ENCODE assay signal across 8 cellular contexts in genomic region chr22:45318168-45318557, GRCh38. TPM values are rescaled to one million over a fixed set of nuclear protein-coding genes. Genes with fewer than 3 reads are reported as not detected.
A peak's percentile ranks its signal among the peaks of the same experiment; 100 is the strongest.
DNase-seq lines count a peak whose midpoint lies in the region; ATAC-seq and TF ChIP-seq lines count a peak whose summit lies in the region.

No MANE protein-coding gene starts in this region.

- TF ChIP-seq POLR2A in adrenal gland (IDR thresholded peaks at IDR 0.05), result no peak
- no peak for TF ChIP-seq POLR2A in vagina (IDR thresholded peaks at IDR 0.05)

- intact Hi-C loops in adrenal gland (cut with DNase I), result no loop called here
- intact Hi-C loops in left ventricle myocardium superior (cut with micrococcal nuclease), result no loop called here
- intact Hi-C loops in sciatic nerve (cut with DNase I), result no loop called here
- intact Hi-C loops in vagina (cut with DNase I), result loop anchor here (10.0 kb wide), 1 partner anchor 227 kb away; no protein-coding TSS in a partner anchor

- no peak for TF ChIP-seq EP300 in SK-N-SH (IDR thresholded peaks at IDR 0.05; ENCODE audit: borderline replicate concordance in 1 of 2, low read depth in 1 of 2, low read length in 1 of 2)

- CTCF ChIA-PET in SK-N-SH (lab: Yijun Ruan, JAX), result interaction anchor here (0.6 to 1.9 kb wide), 11 partner anchors 9 to 349 kb away, joined by 3 to 8 read pairs (median 3); no protein-coding TSS in a partner anchor

- H3K79me2 ChIP-seq in SK-N-SH (ENCODE audit: insufficient read depth), result peaks cover 57% of the 10 kb centered on the region

- peak; percentile 60 for ATAC-seq in GM18511 (IDR thresholded peaks at IDR 0.05; ENCODE audit: unreplicated experiment)
- ATAC-seq in left ventricle myocardium superior, result peak; percentile 61
- peak; percentile 81 for ATAC-seq in sciatic nerve
- no peak for ATAC-seq in GM19467 (IDR thresholded peaks at IDR 0.05; ENCODE audit: unreplicated experiment)

- peak overlapping the region; percentile 17; the same call in 1 of the 2 replicates for H3K9ac ChIP-seq in HUES64 (ENCODE audit: low read depth, low read length)
- peak overlapping the region; percentile 11; the same call in 1 of the 2 replicates for H3K9ac ChIP-seq in SK-N-SH

- H3K9me2 ChIP-seq in SK-N-SH, result no peaks in the 10 kb centered on the region

- no peaks in the 10 kb centered on the region for H3K27me3 ChIP-seq in HUES64 (ENCODE audit: insufficient read depth, low read length)
- no peaks in the 10 kb centered on the region for H3K27me3 ChIP-seq in SK-N-SH (ENCODE audit: insufficient read depth)
- no peaks in the 10 kb centered on the region for H3K27me3 ChIP-seq in adrenal gland
- no peaks in the 10 kb centered on the region for H3K27me3 ChIP-seq in vagina

- no peak for TF ChIP-seq RAD21 in SK-N-SH (IDR thresholded peaks at IDR 0.05; ENCODE audit: low read length)

- 46% methylated on average over 8 of the region's 8 CpGs for WGBS in HUES64
- WGBS in SK-N-SH (ENCODE audit: low lambda C conversion rate), result 10% methylated on average over 8 of the region's 8 CpGs
- 10 to 14% (median 12%) methylated on average over 8 of the region's 8 CpGs for whole genome bisulfite sequencing in adrenal gland, 4 donors

- POLR2A ChIA-PET in SK-N-SH (lab: Yijun Ruan, JAX), result no interaction called here

- peak overlapping the region; percentile 28; the same call in 1 of the 2 replicates for H3K4me2 ChIP-seq in SK-N-SH

- TF ChIP-seq CTCF in SK-N-SH (IDR thresholded peaks at IDR 0.05) (no peak), adrenal gland (IDR thresholded peaks at IDR 0.05) (no peak), vagina (IDR thresholded peaks at IDR 0.05) (no peak)

- H2AFZ ChIP-seq in SK-N-SH (ENCODE audit: low read depth), result peak overlapping the region; percentile 27; the same call in 1 of the 2 replicates

- peak; percentile 75 for DNase-seq in SK-N-SH
- peak; percentile 64 to 96 (median 75) for DNase-seq in adrenal gland
- peak; percentile 86 for DNase-seq in left ventricle myocardium superior
- DNase-seq in sciatic nerve (ENCODE audit: low spot score), result peak; percentile 88
- DNase-seq in vagina (ENCODE audit: extremely low spot score in 2 of 2), result no peak

- H3K27ac ChIP-seq in HUES64 (ENCODE audit: low read depth, low read length) (0 out of 2 replicates have a peak overlapping the region, but pooled peaks have one; percentile 17), SK-N-SH (ENCODE audit: low read depth in 2 of 2, low read length in 1 of 2) (peak overlapping the region; percentile 70 to 84), adrenal gland (peak overlapping the region in 3 of 5 donors; percentile 54 to 81 (median 70)), vagina (peak overlapping the region; percentile 87)

- peaks cover 11% of the 10 kb centered on the region for H3K36me3 ChIP-seq in HUES64 (ENCODE audit: insufficient read depth, low read length)
- H3K36me3 ChIP-seq in SK-N-SH (replicated peaks in 1 of 2; ENCODE audit: control insufficient read depth in 1 of 2, insufficient read depth in 2 of 2, low read length in 1 of 2), result peaks cover 3 to 7% of the 10 kb centered on the region in 2 experiments
- H3K36me3 ChIP-seq in adrenal gland (replicated peaks in 1 of 2), result peaks cover 0 to 3% of the 10 kb centered on the region in 2 donors
- H3K36me3 ChIP-seq in vagina, result peaks cover 0 to 8% of the 10 kb centered on the region in 2 donors

- H3K4me3 ChIP-seq in HUES64 (ENCODE audit: low read length) (no peak overlapping the region), SK-N-SH (ENCODE audit: low read depth in 2 of 2, low read length in 1 of 2) (peak overlapping the region in 1 of 2 experiments; percentile 10; a peak in 1 of 4 replicates), adrenal gland (no peak overlapping the region), vagina (no peak overlapping the region)

- no peaks in the 10 kb centered on the region for H3K9me3 ChIP-seq in HUES64 (ENCODE audit: insufficient read depth, low read depth, low read length)
- no peaks in the 10 kb centered on the region for H3K9me3 ChIP-seq in SK-N-SH
- no peaks in the 10 kb centered on the region for H3K9me3 ChIP-seq in adrenal gland (replicated peaks in 1 of 3)
- no peaks in the 10 kb centered on the region for H3K9me3 ChIP-seq in vagina

- H4K20me1 ChIP-seq in SK-N-SH (ENCODE audit: insufficient read depth), result no peaks in the 10 kb centered on the region

- peaks cover 6% of the 10 kb centered on the region for H3F3A ChIP-seq in SK-N-SH (replicated peaks; ENCODE audit: insufficient read depth)

- H3K4me1 ChIP-seq in HUES64 (ENCODE audit: insufficient read depth, low read length) (peaks cover 4% of the 10 kb centered on the region), SK-N-SH (ENCODE audit: control insufficient read depth in 1 of 2, insufficient read depth in 2 of 2, low read depth in 1 of 2, low read length in 1 of 2) (peaks cover 16 to 58% of the 10 kb centered on the region in 2 experiments), adrenal gland (replicated peaks in 1 of 2) (peaks cover 0 to 22% of the 10 kb centered on the region in 2 donors), vagina (peaks cover 38% of the 10 kb centered on the region)

TF ChIP-seq in SK-N-SH, 30 proteins besides CTCF, POLR2A, EP300 and RAD21:
- peak; percentile 95 for TF ChIP-seq RFX5 (IDR thresholded peaks at IDR 0.05; ENCODE audit: low read length)
- no peak for TF ChIP-seq JUND (IDR thresholded peaks at IDR 0.05)
- TF ChIP-seq USF1 (IDR thresholded peaks at IDR 0.05; ENCODE audit: borderline replicate concordance, low read depth), result no peak
- TF ChIP-seq NFIC (IDR thresholded peaks at IDR 0.05; ENCODE audit: borderline replicate concordance), result peak; percentile 56
- no peak for TF ChIP-seq SIN3A (IDR thresholded peaks at IDR 0.05; ENCODE audit: borderline replicate concordance, low read depth, low read length)
TF ChIP-seq in SK-N-SH: peak in this region for 2.

RNA-seq across cellular contexts. Expression of gene FAM118A, which starts 8.4 kb away (rescaled TPM):
- 11.1 TPM for polyA plus RNA-seq in HUES64 (2013, experiment 1 of 2)
- 12.7 TPM for polyA plus RNA-seq in HUES64 (2013, experiment 2 of 2)
- polyA plus RNA-seq in SK-N-SH (2012; rRNA removed) (11.3 and 14.1 TPM in 2 replicates), adrenal gland (100 to 1,000 TPM in 1 of 3 donors, 10 to 100 TPM in 2; 28.1 to 101 (median 28.7) TPM)
- polyA plus RNA-seq in SK-N-SH (2012; cell fraction: cytosol; rRNA removed), result 11.1 and 11.6 TPM in 2 replicates
- 22.5 and 24.0 TPM in 2 replicates for polyA plus RNA-seq in SK-N-SH (2012; cell fraction: nucleus; rRNA removed)
- total RNA-seq in adrenal gland (10 to 100 TPM in 7 of 8 donors, 1 to 10 TPM in 1; 6.8 to 47.6 (median 13.0) TPM), left ventricle myocardium superior (20.7 TPM), sciatic nerve (44.9 TPM), vagina (49.6 TPM)

RNA-seq across cellular contexts. Expression of gene UPK3A, which starts 33.4 kb away (rescaled TPM):
- not detected for polyA plus RNA-seq in HUES64 (2013, experiment 1 of 2)
- not detected for polyA plus RNA-seq in HUES64 (2013, experiment 2 of 2)
- polyA plus RNA-seq in SK-N-SH (2012; rRNA removed) (not detected in 2 replicates), adrenal gland (under 1 TPM in 1 of 3 donors, not detected in 2; 0.17 TPM)
- not detected in 2 replicates for polyA plus RNA-seq in SK-N-SH (2012; cell fraction: cytosol; rRNA removed)
- polyA plus RNA-seq in SK-N-SH (2012; cell fraction: nucleus; rRNA removed), result not detected in 2 replicates
- total RNA-seq in adrenal gland (not detected), left ventricle myocardium superior (0.25 TPM), sciatic nerve (not detected), vagina (not detected)

Comparison
In these comparisons a context has a peak if more than half of its experiments do, and no peak if none do; other contexts are left out.
1. H3K27ac ChIP-seq: peak in every context shown above with its lines; median percentile 87 in vagina; 77 in SK-N-SH; 70 in adrenal gland; 17 in HUES64.
2. DNase-seq: peak in SK-N-SH (single experiment), adrenal gland (7 of 7), left ventricle myocardium superior (single experiment) and sciatic nerve (single experiment); none in vagina (0 of 2).